ENCODE assay signal across 11 cellular contexts in the genomic region with DNA sequence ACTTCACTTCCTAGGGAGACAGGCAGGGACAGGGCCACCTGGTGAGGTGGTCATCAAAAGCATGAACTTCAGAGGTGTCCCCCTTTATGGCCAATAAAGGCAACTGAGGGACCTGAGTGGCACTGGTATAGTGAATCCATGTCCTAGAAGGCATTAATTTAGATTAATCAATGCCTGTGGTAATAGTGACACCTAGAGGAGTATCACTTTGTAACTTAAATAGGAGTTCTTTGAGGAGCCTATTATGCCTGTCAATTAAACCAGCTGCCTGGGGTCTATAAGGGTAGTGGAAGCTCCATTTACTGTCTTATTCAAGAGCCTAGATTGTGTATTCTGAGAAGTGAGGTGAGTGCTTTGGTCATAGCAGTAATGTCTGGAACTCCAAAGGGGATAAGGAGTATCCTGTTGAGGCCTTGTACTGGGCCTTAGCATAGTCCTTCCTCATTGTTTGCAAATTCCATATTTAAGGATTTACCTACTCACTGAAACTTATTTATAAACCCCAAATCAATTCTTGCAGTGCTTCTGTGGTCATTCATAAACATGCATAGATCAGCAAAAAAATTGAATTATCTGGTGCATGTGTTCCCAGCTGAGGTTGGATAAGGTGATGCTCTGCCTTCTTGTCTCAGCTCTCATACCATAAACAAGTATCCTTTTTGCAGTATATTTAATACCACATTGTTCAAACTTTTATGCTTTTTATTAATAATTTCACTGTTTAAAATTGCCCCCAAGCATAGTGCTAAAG.
DNase-seq lines count a peak whose midpoint lies in the region; ATAC-seq, FAIRE-seq and TF ChIP-seq lines count a peak whose summit lies in the region.
"Had no signal": no experiment of that assay in that cellular context is flagged by ENCODE, and none has a peak within 500 bp of the region (broad histone marks: within the 10 kb centered on the region; RNA-seq: fewer than 3 reads in every experiment).

No MANE protein-coding gene starts in this region.

- no peak overlapping the region for H4K8ac ChIP-seq in H9 (replicated peaks; ENCODE audit: insufficient read length, low read depth, low read length)
- H4K8ac ChIP-seq in H1 (ENCODE audit: extremely low read depth, insufficient read depth, low read length) = no peak overlapping the region

- H3K9ac ChIP-seq in H9 (ENCODE audit: extremely low read depth, insufficient read length, low read length) (no peak overlapping the region), H1 (replicated peaks in 1 of 4; ENCODE audit: extremely low read depth in 1 of 4, low read depth in 3 of 4, low read length in 3 of 4) (no peak overlapping the region)

- CTCF ChIA-PET in H1 (lab: Charles Lee; ENCODE audit: partially characterized antibody) = interaction anchor here (0.7 kb wide), 2 partner anchors 19 to 364 kb away, joined by 3 read pairs; no protein-coding TSS in a partner anchor

- H4K20me1 ChIP-seq in H9 (ENCODE audit: control insufficient read depth, insufficient read depth, insufficient read length) (no peaks in the 10 kb centered on the region), H1 (replicated peaks in 1 of 2; ENCODE audit: control insufficient read depth in 1 of 2, insufficient read depth in 2 of 2, low read length in 2 of 2) (no peaks in the 10 kb centered on the region)

- peak; percentile 43; the same call in 2 of the 3 replicates for TF ChIP-seq CTCF in H9 (conservative IDR thresholded peaks at IDR 0.05)
- TF ChIP-seq CTCF in H1 (IDR thresholded peaks at IDR 0.05; ENCODE audit: control extremely low read depth in 1 of 3, insufficient read depth in 1 of 3, low read depth in 1 of 3, low read length in 3 of 3) = no peak; a peak in 1 of 4 replicates
- peak; percentile 36 for TF ChIP-seq CTCF in neural crest cell (conservative IDR thresholded peaks at IDR 0.05)

- peak; percentile 48 to 57 for TF ChIP-seq RAD21 in H1 (IDR thresholded peaks at IDR 0.05 in 1 of 2, conservative IDR thresholded peaks at IDR 0.05 in 1 of 2; ENCODE audit: low read depth in 2 of 2, low read length in 2 of 2)

- H3K4me3 ChIP-seq in H1 (ENCODE audit: extremely low read depth in 1 of 4, insufficient read depth in 2 of 4, low read depth in 3 of 4, low read length in 4 of 4) = no peak overlapping the region

- H3K4me2 ChIP-seq in H9 (ENCODE audit: insufficient read depth, insufficient read length, low read length) (no peak overlapping the region), H1 (ENCODE audit: insufficient read depth in 1 of 2, low read depth in 2 of 2, low read length in 2 of 2) (no peak overlapping the region)

- no peak overlapping the region for H2BK15ac ChIP-seq in H9 (ENCODE audit: low read depth, low read length)
- H2BK15ac ChIP-seq in H1 (ENCODE audit: low read length) = no peak overlapping the region

- H3K4ac ChIP-seq in H9 (ENCODE audit: low read depth, low read length) (no peak overlapping the region), H1 (replicated peaks; ENCODE audit: insufficient read length, low read depth, low read length) (no peak overlapping the region)

- no peak for ATAC-seq in GM21381 (IDR thresholded peaks at IDR 0.05; ENCODE audit: unreplicated experiment)

- no peak overlapping the region for H4K5ac ChIP-seq in H9 (ENCODE audit: insufficient read length, low read depth, low read length)
- H4K5ac ChIP-seq in H1 (ENCODE audit: insufficient read length, low read depth, low read length) = no peak overlapping the region

- H3K14ac ChIP-seq in H9 (ENCODE audit: insufficient read depth, low read length) (no peak overlapping the region), H1 (ENCODE audit: insufficient read length) (no peak overlapping the region)

- H3K27me3 Mint-ChIP-seq in H9 (ENCODE audit: low read depth) (no peaks in the 10 kb centered on the region), neural crest cell (ENCODE audit: low read depth) (no peaks in the 10 kb centered on the region)
- H3K27me3 Mint-ChIP-seq: activated CD4-positive, alpha-beta T cell treated with anti-CD3 and anti-CD28 coated beads, Interleukin-2, amount 10 ng/mL, durations not matched to agents 7 days and 5 days; activated naive CD8-positive, alpha-beta T cell treated with anti-CD3 and anti-CD28 coated beads, Interleukin-2, amount 10 ng/mL, durations not matched to agents 7 days and 5 days had no signal

- H3K27ac ChIP-seq in H9 (ENCODE audit: insufficient read length, low read depth, low read length) = no peak overlapping the region
- H3K27ac ChIP-seq in H1 (ENCODE audit: low read depth, low read length) = no peak overlapping the region

- H3K4me3 Mint-ChIP-seq in H9 (no peak overlapping the region), neural crest cell (no peak overlapping the region)
- H3K4me3 Mint-ChIP-seq: activated CD4-positive, alpha-beta T cell treated with anti-CD3 and anti-CD28 coated beads, Interleukin-2, amount 10 ng/mL, durations not matched to agents 7 days and 5 days; activated naive CD8-positive, alpha-beta T cell treated with anti-CD3 and anti-CD28 coated beads, Interleukin-2, amount 10 ng/mL, durations not matched to agents 7 days and 5 days had no signal

- H2AK5ac ChIP-seq in H9 (ENCODE audit: insufficient read length, low read length) = no peak overlapping the region
- H2AK5ac ChIP-seq in H1 (ENCODE audit: low read depth, low read length) = no peak overlapping the region

- peak; percentile 39 for FAIRE-seq in H1 (lab: Jason Lieb, UNC)

- POLR2A ChIA-PET in H1 (lab: Charles Lee; ENCODE audit: partially characterized antibody) = no interaction called here

- H3K36me3 Mint-ChIP-seq in H9 (ENCODE audit: insufficient read depth in 1 of 3, low read depth in 3 of 3) (0 out of 7 replicates have a peak, but pooled peaks cover 0 to 1% (median 0%) of the 10 kb centered on the region in 3 experiments), neural crest cell (ENCODE audit: low read depth) (no peaks in the 10 kb centered on the region)
- H3K36me3 Mint-ChIP-seq: activated naive CD8-positive, alpha-beta T cell treated with anti-CD3 and anti-CD28 coated beads, Interleukin-2, amount 10 ng/mL, durations not matched to agents 7 days and 5 days had no signal

- H4K91ac ChIP-seq in H9 (ENCODE audit: insufficient read length, low read depth, low read length) = no peak overlapping the region
- no peak overlapping the region for H4K91ac ChIP-seq in H1 (replicated peaks; ENCODE audit: insufficient read length, low read length)

- no peaks in the 10 kb centered on the region for H3K4me1 ChIP-seq in H9 (ENCODE audit: insufficient read depth, low read length)
- no peaks in the 10 kb centered on the region for H3K4me1 ChIP-seq in H1 (replicated peaks in 1 of 4; ENCODE audit: control insufficient read depth in 3 of 4, insufficient read depth in 4 of 4, low read length in 3 of 4)

- no peaks in the 10 kb centered on the region for H3K4me1 Mint-ChIP-seq in H9
- no peaks in the 10 kb centered on the region for H3K4me1 Mint-ChIP-seq in neural crest cell
- H3K4me1 Mint-ChIP-seq: activated CD4-positive, alpha-beta T cell treated with anti-CD3 and anti-CD28 coated beads, Interleukin-2, amount 10 ng/mL, durations not matched to agents 7 days and 5 days; activated naive CD8-positive, alpha-beta T cell treated with anti-CD3 and anti-CD28 coated beads, Interleukin-2, amount 10 ng/mL, durations not matched to agents 7 days and 5 days had no signal

- H3K79me1 ChIP-seq in H9 (ENCODE audit: insufficient read depth, low read depth, low read length, poor library complexity, severe bottlenecking) (no peaks in the 10 kb centered on the region), H1 (ENCODE audit: low read depth, low read length) (no peaks in the 10 kb centered on the region)

- no peak overlapping the region for H2AFZ ChIP-seq in H9 (ENCODE audit: low read length)
- no peak overlapping the region for H2AFZ ChIP-seq in H1 (ENCODE audit: low read length)

- TF ChIP-seq EP300 in H1 (IDR thresholded peaks at IDR 0.05; ENCODE audit: borderline replicate concordance in 1 of 2, low read depth in 2 of 2, low read length in 2 of 2) = no peak

- H3K27ac Mint-ChIP-seq in H9 = no peak overlapping the region
- no peak overlapping the region for H3K27ac Mint-ChIP-seq in neural crest cell (ENCODE audit: unreplicated experiment)
- H3K27ac Mint-ChIP-seq: activated CD4-positive, alpha-beta T cell treated with anti-CD3 and anti-CD28 coated beads, Interleukin-2, amount 10 ng/mL, durations not matched to agents 7 days and 5 days; activated naive CD8-positive, alpha-beta T cell treated with anti-CD3 and anti-CD28 coated beads, Interleukin-2, amount 10 ng/mL, durations not matched to agents 7 days and 5 days had no signal

- H3K9me3 Mint-ChIP-seq in H9 = peaks cover 4 to 66% of the 10 kb centered on the region in 2 experiments; a peak in 4 of 5 replicates
- peaks cover 2% of the 10 kb centered on the region for H3K9me3 Mint-ChIP-seq in neural crest cell
- H3K9me3 Mint-ChIP-seq: activated CD4-positive, alpha-beta T cell treated with anti-CD3 and anti-CD28 coated beads, Interleukin-2, amount 10 ng/mL, durations not matched to agents 7 days and 5 days; activated naive CD8-positive, alpha-beta T cell treated with anti-CD3 and anti-CD28 coated beads, Interleukin-2, amount 10 ng/mL, durations not matched to agents 7 days and 5 days had no signal

- H3K56ac ChIP-seq in H9 (ENCODE audit: insufficient read length, low read depth, low read length) = no peak overlapping the region
- H3K56ac ChIP-seq in H1 (replicated peaks; ENCODE audit: insufficient read length, low read depth, low read length) = no peak overlapping the region

- H3K18ac ChIP-seq in H9 (ENCODE audit: insufficient read length, low read depth, low read length) = no peak overlapping the region
- H3K18ac ChIP-seq in H1 (ENCODE audit: extremely low read depth, low read length) = no peak overlapping the region

- no peaks in the 10 kb centered on the region for H3K36me3 ChIP-seq in H1 (ENCODE audit: control insufficient read depth in 2 of 4, insufficient read depth in 4 of 4, low read length in 3 of 4)

- no peak for TF ChIP-seq POLR2A in H1 (IDR thresholded peaks at IDR 0.05; ENCODE audit: control extremely low read depth in 1 of 2, low read depth in 2 of 2, low read length in 2 of 2)

- H2BK5ac ChIP-seq in H9 (ENCODE audit: insufficient read length, low read length) (no peak overlapping the region), H1 (ENCODE audit: low read depth, low read length) (no peak overlapping the region)

- no peak overlapping the region for H3T11ph ChIP-seq in H9 (ENCODE audit: low read length)

- no peaks in the 10 kb centered on the region for H3K79me2 ChIP-seq in H9 (ENCODE audit: insufficient read depth, low read length)
- H3K79me2 ChIP-seq in H1 (ENCODE audit: control insufficient read depth in 1 of 2, insufficient read depth in 2 of 2, low read length in 2 of 2) = no peaks in the 10 kb centered on the region

- no peak overlapping the region for H2BK20ac ChIP-seq in H9 (ENCODE audit: low read depth, low read length, poor library complexity, severe bottlenecking)
- no peak overlapping the region for H2BK20ac ChIP-seq in H1 (ENCODE audit: low read length)

- no peak for DNase-seq in H9
- peak; percentile 11 for DNase-seq in NCI-H2081 treated with DMSO at 0.1 percent for 48 hours (lab: John Stamatoyannopoulos, UW)
- no peak for DNase-seq in H1 (ENCODE audit: low read depth in 1 of 2, low spot score in 2 of 2)
- DNase-seq in neural crest cell (ENCODE audit: low read depth, low spot score) = no peak
- no peak for DNase-seq in NCI-H2171 (lab: John Stamatoyannopoulos, UW)
- no peak for DNase-seq in NCI-H526 treated with DMSO at 0.1 percent for 48 hours (lab: John Stamatoyannopoulos, UW)
- DNase-seq in epidermal melanocyte (ENCODE audit: insufficient read length, low spot score) = no peak
- DNase-seq: activated CD4-positive, alpha-beta T cell treated with anti-CD3 and anti-CD28 coated beads, Interleukin-2, amount 10 ng/mL, durations not matched to agents 7 days and 5 days; activated naive CD8-positive, alpha-beta T cell treated with anti-CD3 and anti-CD28 coated beads, Interleukin-2, amount 10 ng/mL, durations not matched to agents 7 days and 5 days; DMS79 treated with DMSO at 0.1 percent for 48 hours had no signal

- no peaks in the 10 kb centered on the region for H3K23me2 ChIP-seq in H9 (ENCODE audit: insufficient read length, low read depth, low read length, poor library complexity, severe bottlenecking)
- no peaks in the 10 kb centered on the region for H3K23me2 ChIP-seq in H1 (ENCODE audit: low read depth, low read length)

- H2BK12ac ChIP-seq in H9 (ENCODE audit: insufficient read length, low read depth, low read length) = no peak overlapping the region
- H2BK12ac ChIP-seq in H1 (ENCODE audit: low read depth, low read length) = no peak overlapping the region

- H2BK120ac ChIP-seq in H9 (ENCODE audit: low read depth, low read length, poor library complexity, severe bottlenecking) (no peak overlapping the region), H1 (replicated peaks; ENCODE audit: low read depth, low read length) (no peak overlapping the region)

- H3K23ac ChIP-seq in H9 (ENCODE audit: insufficient read length, low read depth, low read length) = no peak overlapping the region
- no peak overlapping the region for H3K23ac ChIP-seq in H1 (ENCODE audit: insufficient read length)

- peaks cover 16% of the 10 kb centered on the region for H3K9me3 ChIP-seq in H9 (ENCODE audit: control insufficient read depth, low read depth, low read length)
- H3K9me3 ChIP-seq in H1 (ENCODE audit: insufficient read depth in 2 of 2, low read depth in 1 of 2, low read length in 1 of 2) = peaks cover 0 to 17% of the 10 kb centered on the region in 2 experiments; a peak in 2 of 4 replicates

- no peaks in the 10 kb centered on the region for H3K27me3 ChIP-seq in H9 (ENCODE audit: insufficient read depth, low read length)
- no peaks in the 10 kb centered on the region for H3K27me3 ChIP-seq in H1 (replicated peaks in 1 of 4; ENCODE audit: control insufficient read depth in 3 of 4, extremely low read depth in 1 of 4, insufficient read depth in 3 of 4, low read length in 3 of 4)

Comparison
In these comparisons a context has a peak if more than half of its experiments do, and no peak if none do; other contexts are left out.
1. CTCF ChIP-seq: peak in H9 (single experiment) and neural crest cell (single experiment); none in H1 (0 of 3).